Comparison of ENCODE assay signal across 16 cellular contexts in the genomic region with DNA sequence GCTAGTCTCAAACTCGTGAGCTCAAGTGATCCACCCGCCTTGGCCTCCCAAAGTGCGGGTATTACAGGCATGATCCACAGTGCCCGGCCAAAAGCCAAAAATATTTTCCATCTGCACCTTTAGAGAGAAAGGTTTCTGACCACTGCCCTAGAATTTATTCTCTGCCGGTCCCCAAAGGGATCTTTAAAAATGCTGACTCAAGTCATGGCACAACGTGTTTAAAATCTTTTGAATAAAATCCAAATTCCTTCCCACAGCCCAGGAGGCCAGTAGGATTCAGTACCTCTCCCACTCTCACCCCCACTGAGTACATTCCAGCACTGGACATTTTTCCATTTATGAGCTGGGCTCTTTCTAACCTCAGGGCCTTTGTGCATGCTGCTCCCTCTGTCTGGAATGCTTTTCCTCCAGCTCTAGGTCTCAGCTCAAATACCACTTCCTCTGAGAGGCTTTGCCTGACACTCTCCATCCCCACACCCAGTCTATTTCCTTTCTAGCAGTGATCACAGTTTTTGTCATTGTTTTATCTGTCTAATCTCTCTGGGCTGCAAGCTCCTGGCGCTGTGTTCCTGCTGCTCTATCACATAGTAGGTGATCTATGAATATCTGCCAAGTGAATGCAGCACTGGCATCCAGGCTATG.
DNase-seq lines count a peak whose midpoint lies in the region; ATAC-seq and TF ChIP-seq lines count a peak whose summit lies in the region.
"Had no signal": no experiment of that assay in that cellular context is flagged by ENCODE, and none has a peak within 500 bp of the region (broad histone marks: within the 10 kb centered on the region; RNA-seq: fewer than 3 reads in every experiment).

No MANE protein-coding gene starts in this region.

- H3K4me2 ChIP-seq in PC-3 (ENCODE audit: low read length) (no peak overlapping the region), mammary epithelial cell (ENCODE audit: insufficient read depth, low read depth, low read length) (no peak overlapping the region), smooth muscle cell (no peak overlapping the region)

- CTCF ChIA-PET in MCF 10A (lab: Yijun Ruan, JAX): interaction anchor here (0.5 to 1.4 kb wide), 4 partner anchors 14 to 422 kb away, joined by 3 to 4 read pairs (median 3); no protein-coding TSS in a partner anchor
- CTCF ChIA-PET in PC-3 (lab: Charles Lee): no interaction called here
- CTCF ChIA-PET in mammary epithelial cell (lab: Charles Lee; ENCODE audit: low non-redundant PET): no interaction called here

- TF ChIP-seq CTCF in MCF 10A (IDR thresholded peaks at IDR 0.05; ENCODE audit: unreplicated experiment): no peak
- TF ChIP-seq CTCF in breast epithelium (IDR thresholded peaks at IDR 0.05): no peak
- TF ChIP-seq CTCF in PC-3 (conservative IDR thresholded peaks at IDR 0.05; ENCODE audit: low read depth, low read length): no peak
- no peak for TF ChIP-seq CTCF in mammary epithelial cell (conservative IDR thresholded peaks at IDR 0.05 in 1 of 2, IDR thresholded peaks at IDR 0.05 in 1 of 2; ENCODE audit: extremely low read depth in 1 of 2, insufficient read depth in 1 of 2, low read depth in 1 of 2, low read length in 2 of 2)
- TF ChIP-seq CTCF in smooth muscle cell (IDR thresholded peaks at IDR 0.05; ENCODE audit: borderline replicate concordance, insufficient read depth, poor library complexity, severe bottlenecking): no peak
- no peak for TF ChIP-seq CTCF in right lobe of liver (IDR thresholded peaks at IDR 0.05)

- POLR2A ChIA-PET in MCF 10A (lab: Yijun Ruan, JAX): interaction anchor here (0.5 to 1.5 kb wide), 5 partner anchors 9 to 373 kb away, joined by 3 to 5 read pairs (median 3); no protein-coding TSS in a partner anchor
- POLR2A ChIA-PET in PC-3 (lab: Charles Lee; ENCODE audit: unreplicated experiment): no interaction called here

- intact Hi-C loops in MCF 10A (cut with micrococcal nuclease): no loop called here
- intact Hi-C loops in breast epithelium (cut with DNase I; ENCODE audit: low total_unique reads): no loop called here
- intact Hi-C loops in PC-3 (cut with micrococcal nuclease): no loop called here
- intact Hi-C loops in mammary epithelial cell (cut with micrococcal nuclease): loop anchor here (5.0 to 10.0 kb wide), 2 partner anchors 282 to 469 kb away; no protein-coding TSS in a partner anchor
- intact Hi-C loops in right lobe of liver (cut with DNase I): no loop called here

- H3K9ac ChIP-seq in PC-3 (ENCODE audit: low read length) (no peak overlapping the region), mammary epithelial cell (ENCODE audit: insufficient read depth, low read length) (no peak overlapping the region), smooth muscle cell (ENCODE audit: low read depth) (no peak overlapping the region)

- H3K4me1 Mint-ChIP-seq in MCF 10A (ENCODE audit: insufficient read depth, unreplicated experiment): peaks cover 56% of the 10 kb centered on the region

- ATAC-seq in PC-3 (no peak), GM18909 (IDR thresholded peaks at IDR 0.05; ENCODE audit: poor library complexity, unreplicated experiment) (no peak), right lobe of liver (no peak), GM18517 (IDR thresholded peaks at IDR 0.05; ENCODE audit: unreplicated experiment) (no peak)
- ATAC-seq: heart left ventricle had no signal

- H3K36me3 ChIP-seq in breast epithelium (no peaks in the 10 kb centered on the region), PC-3 (ENCODE audit: low read depth, low read length) (no peaks in the 10 kb centered on the region), mammary epithelial cell (ENCODE audit: insufficient read depth, low read length) (no peaks in the 10 kb centered on the region), smooth muscle cell (ENCODE audit: low read depth) (no peaks in the 10 kb centered on the region), right lobe of liver (no peaks in the 10 kb centered on the region)
- H3K36me3 ChIP-seq: heart left ventricle had no signal

- no peak overlapping the region for H3K4me3 Mint-ChIP-seq in MCF 10A (ENCODE audit: unreplicated experiment)
- H3K4me3 Mint-ChIP-seq: B cell had no signal

- H2AFZ ChIP-seq in PC-3 (ENCODE audit: low read length): no peak overlapping the region
- H2AFZ ChIP-seq in mammary epithelial cell (ENCODE audit: low read depth, low read length): no peak overlapping the region
- no peak overlapping the region for H2AFZ ChIP-seq in smooth muscle cell (ENCODE audit: low read depth)

- TF ChIP-seq POLR2A in breast epithelium (IDR thresholded peaks at IDR 0.05): no peak
- no peak for TF ChIP-seq POLR2A in right lobe of liver (IDR thresholded peaks at IDR 0.05)

- 58% methylated on average over 7 of the region's 7 CpGs for WGBS in mammary epithelial cell (ENCODE audit: low coverage, missing lambda C conversion rate)
- WGBS in smooth muscle cell (ENCODE audit: low lambda C conversion rate): 76% methylated on average over 7 of the region's 7 CpGs
- WGBS in right lobe of liver (ENCODE audit: insufficient coverage, low coverage, low lambda C conversion rate, missing lambda C conversion rate): 43% methylated on average over 3 of the region's 7 CpGs

- H3K27ac ChIP-seq in breast epithelium (no peak overlapping the region), PC-3 (ENCODE audit: low read length) (no peak overlapping the region), mammary epithelial cell (ENCODE audit: insufficient read depth, low read depth, low read length) (peak overlapping the region; percentile 81), smooth muscle cell (ENCODE audit: low read depth) (peak overlapping the region; percentile 80), right lobe of liver (no peak overlapping the region)

- H3K9me3 ChIP-seq in breast epithelium: no peaks in the 10 kb centered on the region
- H3K9me3 ChIP-seq in PC-3 (ENCODE audit: low read length): no peaks in the 10 kb centered on the region
- no peaks in the 10 kb centered on the region for H3K9me3 ChIP-seq in mammary epithelial cell (replicated peaks; ENCODE audit: insufficient read depth, low read length)
- H3K9me3 ChIP-seq in smooth muscle cell (replicated peaks; ENCODE audit: low read depth): no peaks in the 10 kb centered on the region
- H3K9me3 ChIP-seq in right lobe of liver: no peaks in the 10 kb centered on the region
- H3K9me3 ChIP-seq: heart left ventricle had no signal

- in situ Hi-C loops in mammary epithelial cell (cut with MboI; ENCODE audit: low sequenced_read_pairs in 2 of 2): loop anchor here in 1 of 2 donors (10.0 kb wide), 1 partner anchor 99 kb away; a partner anchor contains a TSS

- H3K27ac Mint-ChIP-seq in MCF 10A (ENCODE audit: low read depth, unreplicated experiment): peak overlapping the region; percentile 39
- H3K27ac Mint-ChIP-seq: B cell had no signal

- dilution Hi-C loops in mammary epithelial cell (cut with HindIII; ENCODE audit: low sequenced_read_pairs): no loop called here

- H3F3A ChIP-seq in PC-3 (ENCODE audit: low read length, unreplicated experiment) (no peaks in the 10 kb centered on the region), smooth muscle cell (ENCODE audit: low read depth) (peaks cover 3% of the 10 kb centered on the region)

- H3K4me1 ChIP-seq in breast epithelium (peaks cover 0 to 5% of the 10 kb centered on the region in 2 donors), PC-3 (ENCODE audit: insufficient read depth, low read length) (peaks cover 12% of the 10 kb centered on the region; the same call in 1 of the 2 replicates), mammary epithelial cell (ENCODE audit: insufficient read depth, low read length) (peaks cover 59% of the 10 kb centered on the region), smooth muscle cell (ENCODE audit: low read depth) (no peaks in the 10 kb centered on the region), right lobe of liver (no peaks in the 10 kb centered on the region)

- DNase-seq in MCF 10A (ENCODE audit: unreplicated experiment) (peak; percentile 48), breast epithelium (ENCODE audit: low spot score in 2 of 2) (no peak), PC-3 (peak; percentile 22), mammary epithelial cell (peak; percentile 42), smooth muscle cell (lab: John Stamatoyannopoulos, UW; ENCODE audit: unreplicated experiment) (no peak), right lobe of liver (no peak)
- DNase-seq: activated CD4-positive, alpha-beta T cell treated with anti-CD3 and anti-CD28 coated beads, Interleukin-2, amount 50 U/mL, for 48 hours; amygdala; effector CD4-positive, alpha-beta T cell; GOT3; heart left ventricle; NCI-H146; NCI-H748 treated with DMSO at 0.1 percent for 48 hours had no signal

- no peaks in the 10 kb centered on the region for H3K9me3 Mint-ChIP-seq in MCF 10A (ENCODE audit: unreplicated experiment)

- peaks cover 6% of the 10 kb centered on the region for H3K36me3 Mint-ChIP-seq in MCF 10A (ENCODE audit: insufficient read depth, unreplicated experiment)

- H4K20me1 ChIP-seq in PC-3 (ENCODE audit: low read length) (no peaks in the 10 kb centered on the region), mammary epithelial cell (ENCODE audit: insufficient read depth, low read length) (no peaks in the 10 kb centered on the region), smooth muscle cell (ENCODE audit: low read depth) (no peaks in the 10 kb centered on the region)

- H3K79me2 ChIP-seq in PC-3 (ENCODE audit: low read length) (no peaks in the 10 kb centered on the region), mammary epithelial cell (ENCODE audit: insufficient read depth, low read length) (no peaks in the 10 kb centered on the region), smooth muscle cell (ENCODE audit: low read depth) (no peaks in the 10 kb centered on the region)

- no peaks in the 10 kb centered on the region for H3K27me3 Mint-ChIP-seq in MCF 10A (ENCODE audit: insufficient read depth, unreplicated experiment)

- BruUV-seq in MCF 10A (replicated peaks; lab: Mats Ljungman, UMichigan) (no TSS peak), PC-3 (replicated peaks; lab: Mats Ljungman, UMichigan) (no TSS peak), mammary epithelial cell (replicated peaks; lab: Mats Ljungman, UMichigan) (no TSS peak)

- no peak overlapping the region for H3K4me3 ChIP-seq in breast epithelium
- H3K4me3 ChIP-seq in PC-3 (ENCODE audit: low read length): no peak overlapping the region
- no peak overlapping the region for H3K4me3 ChIP-seq in mammary epithelial cell (replicated peaks in 1 of 3; ENCODE audit: insufficient read depth in 1 of 3, low read depth in 2 of 3, low read length in 3 of 3)
- no peak overlapping the region for H3K4me3 ChIP-seq in smooth muscle cell
- H3K4me3 ChIP-seq in right lobe of liver: no peak overlapping the region
- H3K4me3 ChIP-seq: heart left ventricle had no signal

- no peaks in the 10 kb centered on the region for H3K9me2 ChIP-seq in PC-3 (replicated peaks; ENCODE audit: low read length)

- H3K27me3 ChIP-seq in breast epithelium: no peaks in the 10 kb centered on the region
- no peaks in the 10 kb centered on the region for H3K27me3 ChIP-seq in PC-3 (ENCODE audit: low read length)
- H3K27me3 ChIP-seq in mammary epithelial cell (ENCODE audit: insufficient read depth, low read length): peaks cover 2% of the 10 kb centered on the region
- no peaks in the 10 kb centered on the region for H3K27me3 ChIP-seq in smooth muscle cell (ENCODE audit: low read depth)
- no peaks in the 10 kb centered on the region for H3K27me3 ChIP-seq in right lobe of liver
- H3K27me3 ChIP-seq: heart left ventricle had no signal

Comparison
In these comparisons a context has a peak if more than half of its experiments do, and no peak if none do; other contexts are left out.
1. DNase-seq: peak in MCF 10A (single experiment), PC-3 (single experiment) and mammary epithelial cell (single experiment); none in breast epithelium (0 of 2), smooth muscle cell (single experiment) and right lobe of liver (0 of 3).
2. H3K27ac ChIP-seq: peak in mammary epithelial cell (single experiment) and smooth muscle cell (single experiment); none in breast epithelium (0 of 2), PC-3 (single experiment) and right lobe of liver (0 of 3).